Comparison of ENCODE assay signal across 8 cellular contexts in the genomic region with DNA sequence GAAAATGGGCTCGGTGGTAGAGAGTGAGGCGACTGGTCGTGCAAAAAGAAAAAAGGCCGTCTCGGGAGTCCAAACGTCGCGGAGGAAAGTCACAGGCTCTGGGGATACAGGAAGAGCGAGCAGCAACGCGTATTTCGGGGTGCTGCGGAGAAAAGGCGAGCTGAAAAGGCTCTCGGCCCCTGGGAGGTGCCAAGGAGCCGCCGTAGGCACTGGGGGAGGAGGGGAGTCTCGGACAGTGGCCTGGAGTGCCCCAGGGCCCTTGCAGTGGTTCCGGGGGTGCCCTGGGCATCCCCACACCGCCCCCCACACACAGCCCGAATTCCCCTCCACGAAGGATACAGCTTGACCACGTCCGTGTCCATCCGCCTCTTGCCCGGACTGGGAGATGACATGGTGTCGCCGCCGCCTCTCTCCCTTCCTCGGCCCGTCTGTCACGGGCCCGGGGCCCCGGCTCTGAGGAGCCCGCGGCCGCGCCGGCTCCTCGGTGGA. TPM values are rescaled to one million over a fixed set of nuclear protein-coding genes. Genes with fewer than 3 reads are reported as not detected.
DNase-seq lines count a peak whose midpoint lies in the region; ATAC-seq and TF ChIP-seq lines count a peak whose summit lies in the region.

No MANE protein-coding gene starts in this region.

- ATAC-seq in GM19023 (IDR thresholded peaks at IDR 0.05; ENCODE audit: unreplicated experiment) (peak; percentile 36), HG03159 (IDR thresholded peaks at IDR 0.05; ENCODE audit: unreplicated experiment) (peak; percentile 10)

- peak; percentile 27 for DNase-seq in BE2C
- peak; percentile 7 for DNase-seq in T follicular helper cell (ENCODE audit: low read depth)
- peak; percentile 58 for DNase-seq in cerebellar cortex (ENCODE audit: low spot score)
- peak; percentile 61 for DNase-seq in left kidney (ENCODE audit: low read depth, low spot score)
- peak; percentile 11 to 14 for DNase-seq in stimulated activated CD4-positive, alpha-beta T cell treated with anti-CD3 and anti-CD28 coated beads, Interleukin-4, amount 100 ng/mL, for 48 hours (ENCODE audit: low read depth in 2 of 2)
- no peak for DNase-seq in NCI-H2029 (lab: John Stamatoyannopoulos, UW)

- H3K4me3 ChIP-seq in BE2C (ENCODE audit: low read depth, low read length), result peak overlapping the region; percentile 95

- H3K36me3 ChIP-seq in BE2C, result no peaks in the 10 kb centered on the region

- H3K27me3 ChIP-seq in BE2C, result no peaks in the 10 kb centered on the region

- TF ChIP-seq CTCF in BE2C (IDR thresholded peaks at IDR 0.05; ENCODE audit: low read depth, low read length), result no peak

- no peaks in the 10 kb centered on the region for H3K4me1 ChIP-seq in BE2C

- no peaks in the 10 kb centered on the region for H3K9me3 ChIP-seq in BE2C

RNA-seq across cellular contexts. Expression of a gene that starts 0.6 kb away (rescaled TPM):
- 63.3 TPM for polyA plus RNA-seq in BE2C (2012; ENCODE audit: insufficient read depth, insufficient read length, low read depth)
